ENCODE assay signal across 20 cellular contexts in genomic region chr7:129252133-129252532, GRCh38. TPM values are rescaled to one million over a fixed set of nuclear protein-coding genes. Genes with fewer than 3 reads are reported as not detected.
DNase-seq lines count a peak whose midpoint lies in the region; ATAC-seq and TF ChIP-seq lines count a peak whose summit lies in the region.
"Had no signal": no experiment of that assay in that cellular context is flagged by ENCODE, and none has a peak within 500 bp of the region (broad histone marks: within the 10 kb centered on the region; RNA-seq: fewer than 3 reads in every experiment).

No MANE protein-coding gene starts in this region.

- H3K4me2 ChIP-seq in smooth muscle cell = no peak overlapping the region
- H3K4me2 ChIP-seq: KMS-11 had no signal

- WGBS in smooth muscle cell (ENCODE audit: low lambda C conversion rate) = 82% methylated on average over 2 of the region's 2 CpGs

- TF ChIP-seq CTCF in VCaP (conservative IDR thresholded peaks at IDR 0.05) = no peak
- no peak for TF ChIP-seq CTCF in smooth muscle cell (IDR thresholded peaks at IDR 0.05; ENCODE audit: borderline replicate concordance, insufficient read depth, poor library complexity, severe bottlenecking)

- H3K9me3 ChIP-seq in smooth muscle cell (replicated peaks; ENCODE audit: low read depth) = no peaks in the 10 kb centered on the region
- H3K9me3 ChIP-seq: Caco-2, MG63 had no signal

- H3F3A ChIP-seq in smooth muscle cell (ENCODE audit: low read depth) = no peaks in the 10 kb centered on the region

- H3K36me3 ChIP-seq in smooth muscle cell (ENCODE audit: low read depth) = no peaks in the 10 kb centered on the region
- H3K36me3 ChIP-seq: MG63 had no signal

- H3K9ac ChIP-seq in smooth muscle cell (ENCODE audit: low read depth) = no peak overlapping the region
- H3K9ac ChIP-seq: KMS-11 had no signal

- peak overlapping the region; percentile 14; the same call in 1 of the 2 replicates for H3K27ac ChIP-seq in VCaP
- H3K27ac ChIP-seq in smooth muscle cell (ENCODE audit: low read depth) = no peak overlapping the region
- H3K27ac ChIP-seq: KMS-11 had no signal

- peaks cover 5% of the 10 kb centered on the region for H3K4me1 ChIP-seq in smooth muscle cell (ENCODE audit: low read depth)
- H3K4me1 ChIP-seq: Caco-2 had no signal

- no peak overlapping the region for H3K4me3 ChIP-seq in smooth muscle cell
- H3K4me3 ChIP-seq: MG63 had no signal

- ATAC-seq in GM18861 (IDR thresholded peaks at IDR 0.05; ENCODE audit: unreplicated experiment) = no peak
- ATAC-seq: HepG2, Panc1 had no signal

- no peak overlapping the region for H2AFZ ChIP-seq in smooth muscle cell (ENCODE audit: low read depth)

- no peaks in the 10 kb centered on the region for H3K27me3 ChIP-seq in smooth muscle cell (ENCODE audit: low read depth)
- H3K27me3 ChIP-seq: MG63 had no signal

- DNase-seq in NCI-H2196 (lab: John Stamatoyannopoulos, UW; ENCODE audit: unreplicated experiment) (peak; percentile 21), NCI-H2196 treated with DMSO at 0.1 percent for 48 hours (lab: John Stamatoyannopoulos, UW; ENCODE audit: unreplicated experiment) (no peak), NCI-H446 treated with DMSO at 0.1 percent for 48 hours (lab: John Stamatoyannopoulos, UW) (peak; percentile 59), COR-L47 (lab: John Stamatoyannopoulos, UW) (no peak), Kasumi-1 (lab: John Stamatoyannopoulos, UW) (no peak), smooth muscle cell (lab: John Stamatoyannopoulos, UW; ENCODE audit: unreplicated experiment) (no peak)
- DNase-seq: Caco-2, DMS79 treated with DMSO at 0.1 percent for 48 hours, GDM1, H7, MG63, NCI-H1417 treated with DMSO at 0.1 percent for 48 hours, NCI-H2081 treated with DMSO at 0.1 percent for 48 hours, NCI-H526 treated with DMSO at 0.1 percent for 48 hours, Right ventricle myocardium superior had no signal

- H4K20me1 ChIP-seq in smooth muscle cell (ENCODE audit: low read depth) = peaks cover 7% of the 10 kb centered on the region

- no peaks in the 10 kb centered on the region for H3K79me2 ChIP-seq in smooth muscle cell (ENCODE audit: low read depth)

RNA-seq across cellular contexts. Expression of gene AHCYL2, which starts 27.3 kb away (rescaled TPM):
- 7.3 and 10.8 TPM in 2 replicates for total RNA-seq in smooth muscle cell
- 5.4 and 6.3 TPM in 2 replicates for polyA plus RNA-seq in smooth muscle cell

Comparison
In these comparisons a context has a peak if more than half of its experiments do, and no peak if none do; other contexts are left out.
1. DNase-seq: peak in NCI-H2196 (single experiment) and NCI-H446 treated with DMSO at 0.1 percent for 48 hours (single experiment); none in NCI-H2196 treated with DMSO at 0.1 percent for 48 hours (single experiment), COR-L47 (single experiment), Kasumi-1 (0 of 2) and smooth muscle cell (single experiment).